In genomic region chr1:184636156-184636448, GRCh38 we compare ENCODE assay signal across 17 cellular contexts.
DNase-seq lines count a peak whose midpoint lies in the region; FAIRE-seq and TF ChIP-seq lines count a peak whose summit lies in the region.
"Had no signal": no experiment of that assay in that cellular context is flagged by ENCODE, and none has a peak within 500 bp of the region (broad histone marks: within the 10 kb centered on the region; RNA-seq: fewer than 3 reads in every experiment).

No MANE protein-coding gene starts in this region.

- H3K9me3 ChIP-seq in mammary epithelial cell (replicated peaks; ENCODE audit: insufficient read depth, low read length) (no peaks in the 10 kb centered on the region), left ventricle myocardium inferior (replicated peaks) (no peaks in the 10 kb centered on the region), trophoblast cell (ENCODE audit: insufficient read depth, low read depth, low read length) (no peaks in the 10 kb centered on the region), tibial nerve (no peaks in the 10 kb centered on the region)
- H3K9me3 ChIP-seq: BE2C, MG63 had no signal

- H3K27ac ChIP-seq in mammary epithelial cell (ENCODE audit: insufficient read depth, low read depth, low read length) (no peak overlapping the region), left ventricle myocardium inferior (replicated peaks) (no peak overlapping the region), trophoblast cell (ENCODE audit: low read depth, low read length) (no peak overlapping the region), tibial nerve (peak overlapping the region; percentile 19 to 90 (median 56))
- H3K27ac ChIP-seq: KMS-11 had no signal

- CTCF ChIA-PET in mammary epithelial cell (lab: Charles Lee; ENCODE audit: low non-redundant PET): no interaction called here

- H3K14ac ChIP-seq in trophoblast cell (ENCODE audit: low read length): no peak overlapping the region

- H3K79me1 ChIP-seq in trophoblast cell (ENCODE audit: low read length): peaks cover 4% of the 10 kb centered on the region

- no TSS peak for BruUV-seq in mammary epithelial cell (replicated peaks; lab: Mats Ljungman, UMichigan)

- H3K4me3 ChIP-seq in mammary epithelial cell (replicated peaks in 1 of 3; ENCODE audit: insufficient read depth in 1 of 3, low read depth in 2 of 3, low read length in 3 of 3) (no peak overlapping the region), left ventricle myocardium inferior (no peak overlapping the region), trophoblast cell (ENCODE audit: low read depth, low read length) (no peak overlapping the region), tibial nerve (no peak overlapping the region)
- H3K4me3 ChIP-seq: MG63 had no signal

- DNase-seq in mammary epithelial cell (no peak), left ventricle myocardium inferior (peak; percentile 31), trophoblast cell (no peak), tibial nerve (ENCODE audit: low spot score in 2 of 2) (peak; percentile 71 to 88), OCI-M2 (lab: John Stamatoyannopoulos, UW; ENCODE audit: unreplicated experiment) (no peak), NCI-H1105 (lab: John Stamatoyannopoulos, UW) (no peak), urothelium cell line (ENCODE audit: low spot score) (no peak)
- DNase-seq: BE2C; CD8-positive, alpha-beta memory T cell; HFFc6; MG63; NCI-H1105 treated with DMSO at 0.1 percent for 48 hours; NCI-H187; NCI-H82 had no signal

- H3K4me2 ChIP-seq in mammary epithelial cell (ENCODE audit: insufficient read depth, low read depth, low read length): peak overlapping the region; percentile 27
- H3K4me2 ChIP-seq in trophoblast cell (ENCODE audit: low read length): no peak overlapping the region
- H3K4me2 ChIP-seq: KMS-11 had no signal

- H2BK5ac ChIP-seq in trophoblast cell (ENCODE audit: low read depth, low read length, poor library complexity): no peak overlapping the region

- intact Hi-C loops in mammary epithelial cell (cut with micrococcal nuclease): no loop called here
- intact Hi-C loops in left ventricle myocardium inferior (cut with micrococcal nuclease): no loop called here

- no peak overlapping the region for H3K4ac ChIP-seq in trophoblast cell (ENCODE audit: low read depth, low read length)

- TF ChIP-seq CTCF in mammary epithelial cell (conservative IDR thresholded peaks at IDR 0.05 in 1 of 2, IDR thresholded peaks at IDR 0.05 in 1 of 2; ENCODE audit: extremely low read depth in 1 of 2, insufficient read depth in 1 of 2, low read depth in 1 of 2, low read length in 2 of 2) (no peak), left ventricle myocardium inferior (IDR thresholded peaks at IDR 0.05; ENCODE audit: borderline replicate concordance) (no peak), tibial nerve (IDR thresholded peaks at IDR 0.05) (no peak)

- no peak overlapping the region for H2AK5ac ChIP-seq in trophoblast cell (ENCODE audit: low read length)

- TF ChIP-seq POLR2A in tibial nerve (IDR thresholded peaks at IDR 0.05): no peak

- no peak overlapping the region for H2BK12ac ChIP-seq in trophoblast cell (ENCODE audit: low read length)

- in situ Hi-C loops in mammary epithelial cell (cut with MboI; ENCODE audit: low sequenced_read_pairs in 2 of 2): no loop called here

- peak in 1 of 2 donors; percentile 88 for TF ChIP-seq EP300 in tibial nerve (IDR thresholded peaks at IDR 0.05)

- H4K20me1 ChIP-seq in mammary epithelial cell (ENCODE audit: insufficient read depth, low read length): no peaks in the 10 kb centered on the region

- no peak overlapping the region for H4K12ac ChIP-seq in trophoblast cell (ENCODE audit: low read depth, low read length)

- dilution Hi-C loops in mammary epithelial cell (cut with HindIII; ENCODE audit: low sequenced_read_pairs): no loop called here

- H3K23ac ChIP-seq in trophoblast cell (ENCODE audit: low read length): no peak overlapping the region

- no peak overlapping the region for H4K8ac ChIP-seq in trophoblast cell (ENCODE audit: low read depth, low read length)

- H3K27me3 ChIP-seq in mammary epithelial cell (ENCODE audit: insufficient read depth, low read length) (no peaks in the 10 kb centered on the region), left ventricle myocardium inferior (ENCODE audit: low read depth) (no peaks in the 10 kb centered on the region), trophoblast cell (ENCODE audit: insufficient read depth, low read length) (no peaks in the 10 kb centered on the region), tibial nerve (no peaks in the 10 kb centered on the region)
- H3K27me3 ChIP-seq: BE2C had no signal

- no peak overlapping the region for H3K18ac ChIP-seq in trophoblast cell (ENCODE audit: low read length)

- WGBS in mammary epithelial cell (ENCODE audit: low coverage, missing lambda C conversion rate): 3% methylated on average over 5 of the region's 5 CpGs
- WGBS in trophoblast cell (ENCODE audit: extremely low coverage, insufficient coverage, insufficient read length): no CpG with 5 or more reads among the region's 5 CpGs
- WGBS in tibial nerve, 2 donors: 43 to 44% methylated on average over 5 of the region's 5 CpGs

- H3K79me2 ChIP-seq in mammary epithelial cell (ENCODE audit: insufficient read depth, low read length) (no peaks in the 10 kb centered on the region), trophoblast cell (ENCODE audit: control insufficient read depth, insufficient read depth, low read length, poor library complexity) (no peaks in the 10 kb centered on the region)

- no peak for FAIRE-seq in urothelium cell line (lab: Jason Lieb, UNC)
- FAIRE-seq: H1, RCC 7860 had no signal

- H3K36me3 ChIP-seq in mammary epithelial cell (ENCODE audit: insufficient read depth, low read length): no peaks in the 10 kb centered on the region
- no peaks in the 10 kb centered on the region for H3K36me3 ChIP-seq in left ventricle myocardium inferior
- no peaks in the 10 kb centered on the region for H3K36me3 ChIP-seq in trophoblast cell (ENCODE audit: control insufficient read depth in 1 of 2, insufficient read depth in 2 of 2, low read length in 2 of 2)
- no peaks in the 10 kb centered on the region for H3K36me3 ChIP-seq in tibial nerve
- H3K36me3 ChIP-seq: BE2C, MG63 had no signal

- H3K4me1 ChIP-seq in mammary epithelial cell (ENCODE audit: insufficient read depth, low read length) (peaks cover 27% of the 10 kb centered on the region), left ventricle myocardium inferior (peaks cover 38% of the 10 kb centered on the region), trophoblast cell (ENCODE audit: control insufficient read depth in 1 of 2, insufficient read depth in 2 of 2, low read length in 2 of 2) (peaks cover 8 to 10% of the 10 kb centered on the region in 2 experiments), tibial nerve (peaks cover 0 to 39% (median 11%) of the 10 kb centered on the region in 4 donors)
- H3K4me1 ChIP-seq: BE2C had no signal

- peak overlapping the region; percentile 93 for H2AFZ ChIP-seq in mammary epithelial cell (ENCODE audit: low read depth, low read length)
- H2AFZ ChIP-seq in trophoblast cell (ENCODE audit: insufficient read depth, low read length, poor library complexity): no peak overlapping the region

- H2BK120ac ChIP-seq in trophoblast cell (ENCODE audit: insufficient read depth, low read length, poor library complexity): peak overlapping the region; percentile 2

- H4K91ac ChIP-seq in trophoblast cell (ENCODE audit: low read depth, low read length): peak overlapping the region; percentile 36

- no peak overlapping the region for H3K9ac ChIP-seq in mammary epithelial cell (ENCODE audit: insufficient read depth, low read length)
- H3K9ac ChIP-seq in trophoblast cell (ENCODE audit: low read length): no peak overlapping the region
- H3K9ac ChIP-seq: KMS-11 had no signal

Comparison
In these comparisons a context has a peak if more than half of its experiments do, and no peak if none do; other contexts are left out.
1. DNase-seq: peak in left ventricle myocardium inferior (single experiment) and tibial nerve (2 of 2); none in mammary epithelial cell (single experiment), trophoblast cell (0 of 2), OCI-M2 (single experiment), NCI-H1105 (single experiment) and urothelium cell line (single experiment).
2. H3K27ac ChIP-seq: peak in tibial nerve (4 of 4); none in mammary epithelial cell (single experiment), left ventricle myocardium inferior (single experiment) and trophoblast cell (single experiment).